In genomic region chr12:65280306-65280705, GRCh38 we compare ENCODE assay signal across 15 cellular contexts. TPM values are rescaled to one million over a fixed set of nuclear protein-coding genes. Genes with fewer than 3 reads are reported as not detected.
DNase-seq lines count a peak whose midpoint lies in the region; ATAC-seq, FAIRE-seq and TF ChIP-seq lines count a peak whose summit lies in the region.
"Had no signal": no experiment of that assay in that cellular context is flagged by ENCODE, and none has a peak within 500 bp of the region (broad histone marks: within the 10 kb centered on the region; RNA-seq: fewer than 3 reads in every experiment).

No MANE protein-coding gene starts in this region.

- peak overlapping the region; percentile 97 for H3K4me2 ChIP-seq in mammary epithelial cell (ENCODE audit: insufficient read depth, low read depth, low read length)

- TF ChIP-seq CTCF in AG10803 (conservative IDR thresholded peaks at IDR 0.05; ENCODE audit: low read length): no peak
- TF ChIP-seq CTCF in mammary epithelial cell (conservative IDR thresholded peaks at IDR 0.05 in 1 of 2, IDR thresholded peaks at IDR 0.05 in 1 of 2; ENCODE audit: extremely low read depth in 1 of 2, insufficient read depth in 1 of 2, low read depth in 1 of 2, low read length in 2 of 2): no peak
- TF ChIP-seq CTCF in mesothelial cell of epicardium (IDR thresholded peaks at IDR 0.05; ENCODE audit: unreplicated experiment): no peak

- no peak for FAIRE-seq in frontal cortex (lab: Jason Lieb, UNC)

- H3K27ac Mint-ChIP-seq in mesothelial cell of epicardium: no peak overlapping the region
- H3K27ac Mint-ChIP-seq: activated naive CD4-positive, alpha-beta T cell treated with anti-CD3 and anti-CD28 coated beads, Interleukin-2, amount 10 ng/mL, durations not matched to agents 7 days and 5 days; CD4-positive, CD25-positive, alpha-beta regulatory T cell; dendritic cell treated with granulocyte-macrophage colony-stimulating factor and Interleukin-4, amounts not matched to agents 40 ng/mL and 50 ng/mL, for 4 days; stimulated activated naive CD8-positive, alpha-beta T cell treated with anti-CD3 and anti-CD28 coated beads, Interleukin-15, Interleukin-2, amounts not matched to agents 100 ng/mL and 50 ng/mL, for 24 hours had no signal

- H3K27me3 Mint-ChIP-seq in mesothelial cell of epicardium (ENCODE audit: low read depth): no peaks in the 10 kb centered on the region

- peaks cover 16% of the 10 kb centered on the region for H3K4me1 Mint-ChIP-seq in mesothelial cell of epicardium

- TSS peak; percentile 21 for BruUV-seq in mammary epithelial cell (replicated peaks; lab: Mats Ljungman, UMichigan)

- CTCF ChIA-PET in mammary epithelial cell (lab: Charles Lee; ENCODE audit: low non-redundant PET): no interaction called here

- 70% methylated on average over 3 of the region's 3 CpGs for WGBS in mammary epithelial cell (ENCODE audit: low coverage, missing lambda C conversion rate)
- WGBS in aorta, 2 donors: 0 to 3% methylated on average over 3 of the region's 3 CpGs

- in situ Hi-C loops in mammary epithelial cell (cut with MboI; ENCODE audit: low sequenced_read_pairs in 2 of 2): no loop called here

- peaks cover 4% of the 10 kb centered on the region for H3K4me1 ChIP-seq in mammary epithelial cell (ENCODE audit: insufficient read depth, low read length)
- H3K4me1 ChIP-seq in aorta (ENCODE audit: control insufficient read depth in 1 of 2, insufficient read depth in 2 of 2, low read length in 2 of 2): peaks cover 0 to 3% of the 10 kb centered on the region in 2 donors
- H3K4me1 ChIP-seq: parathyroid adenoma had no signal

- no peaks in the 10 kb centered on the region for H3K36me3 Mint-ChIP-seq in mesothelial cell of epicardium
- H3K36me3 Mint-ChIP-seq: activated naive CD4-positive, alpha-beta T cell treated with anti-CD3 and anti-CD28 coated beads, Interleukin-2, amount 10 ng/mL, durations not matched to agents 7 days and 5 days; CD4-positive, CD25-positive, alpha-beta regulatory T cell had no signal

- H2AFZ ChIP-seq in mammary epithelial cell (ENCODE audit: low read depth, low read length): no peak overlapping the region
- H2AFZ ChIP-seq: parathyroid adenoma had no signal

- H3K27ac ChIP-seq in mammary epithelial cell (ENCODE audit: insufficient read depth, low read depth, low read length) (no peak overlapping the region), aorta (ENCODE audit: low read depth in 1 of 2, low read length in 2 of 2) (no peak overlapping the region)
- H3K27ac ChIP-seq: lower lobe of right lung, parathyroid adenoma had no signal

- peak; percentile 17 for DNase-seq in AG10803 (ENCODE audit: low read depth)
- peak; percentile 34 for DNase-seq in KG1 (lab: John Stamatoyannopoulos, UW)
- DNase-seq in mammary epithelial cell: no peak
- DNase-seq in mesothelial cell of epicardium (ENCODE audit: low spot score in 2 of 2, unreplicated experiment in 2 of 2): no peak
- DNase-seq in cerebellum (ENCODE audit: low spot score): no peak
- DNase-seq in aorta: no peak
- DNase-seq in GOT3 (lab: John Stamatoyannopoulos, UW): no peak
- DNase-seq in frontal cortex (ENCODE audit: low spot score in 2 of 2): no peak
- DNase-seq: activated naive CD4-positive, alpha-beta T cell treated with anti-CD3 and anti-CD28 coated beads, Interleukin-2, amount 10 ng/mL, durations not matched to agents 7 days and 5 days; CD4-positive, CD25-positive, alpha-beta regulatory T cell; hippocampal formation; lower lobe of right lung had no signal

- peaks cover 14% of the 10 kb centered on the region for H3K79me2 ChIP-seq in mammary epithelial cell (ENCODE audit: insufficient read depth, low read length)
- H3K79me2 ChIP-seq: parathyroid adenoma had no signal

- intact Hi-C loops in mammary epithelial cell (cut with micrococcal nuclease): no loop called here
- intact Hi-C loops in aorta (cut with DNase I): no loop called here

- H3K9me3 ChIP-seq in mammary epithelial cell (replicated peaks; ENCODE audit: insufficient read depth, low read length) (no peaks in the 10 kb centered on the region), aorta (ENCODE audit: control insufficient read depth, low read length) (no peaks in the 10 kb centered on the region)
- H3K9me3 ChIP-seq: lower lobe of right lung had no signal

- H3K9ac ChIP-seq in mammary epithelial cell (ENCODE audit: insufficient read depth, low read length): no peak overlapping the region
- H3K9ac ChIP-seq: parathyroid adenoma had no signal

- H3K4me3 Mint-ChIP-seq in mesothelial cell of epicardium: peak overlapping the region; percentile 70
- H3K4me3 Mint-ChIP-seq: dendritic cell treated with granulocyte-macrophage colony-stimulating factor and Interleukin-4, amounts not matched to agents 40 ng/mL and 50 ng/mL, for 4 days had no signal

- H3K4me3 ChIP-seq in AG10803 (ENCODE audit: low read length) (peak overlapping the region; percentile 93), mammary epithelial cell (replicated peaks in 1 of 3; ENCODE audit: insufficient read depth in 1 of 3, low read depth in 2 of 3, low read length in 3 of 3) (peak overlapping the region in 2 of 3 experiments; percentile 56 to 88), aorta (ENCODE audit: low read length in 2 of 2) (no peak overlapping the region)

- H3K36me3 ChIP-seq in mammary epithelial cell (ENCODE audit: insufficient read depth, low read length) (no peaks in the 10 kb centered on the region), aorta (ENCODE audit: control insufficient read depth in 1 of 2, insufficient read depth in 2 of 2, low read length in 1 of 2) (no peaks in the 10 kb centered on the region)
- H3K36me3 ChIP-seq: lower lobe of right lung had no signal

- no peak for ATAC-seq in aorta (ENCODE audit: low FRiP score)
- ATAC-seq: lower lobe of right lung had no signal

- no peaks in the 10 kb centered on the region for H3K9me3 Mint-ChIP-seq in mesothelial cell of epicardium
- H3K9me3 Mint-ChIP-seq: activated naive CD4-positive, alpha-beta T cell treated with anti-CD3 and anti-CD28 coated beads, Interleukin-2, amount 10 ng/mL, durations not matched to agents 7 days and 5 days; dendritic cell treated with granulocyte-macrophage colony-stimulating factor and Interleukin-4, amounts not matched to agents 40 ng/mL and 50 ng/mL, for 4 days; stimulated activated naive CD8-positive, alpha-beta T cell treated with anti-CD3 and anti-CD28 coated beads, Interleukin-15, Interleukin-2, amounts not matched to agents 100 ng/mL and 50 ng/mL, for 24 hours had no signal

- H3K27me3 ChIP-seq in mammary epithelial cell (ENCODE audit: insufficient read depth, low read length) (no peaks in the 10 kb centered on the region), aorta (ENCODE audit: control insufficient read depth in 1 of 2, insufficient read depth in 2 of 2, low read length in 1 of 2) (no peaks in the 10 kb centered on the region)

- H4K20me1 ChIP-seq in mammary epithelial cell (ENCODE audit: insufficient read depth, low read length): no peaks in the 10 kb centered on the region

- dilution Hi-C loops in mammary epithelial cell (cut with HindIII; ENCODE audit: low sequenced_read_pairs): no loop called here

RNA-seq across cellular contexts. Expression of gene MSRB3, which starts 1.8 kb away (rescaled TPM):
- total RNA-seq in mammary epithelial cell (10 to 100 TPM; 40.5 to 56.8 TPM), mesothelial cell of epicardium (19.9 to 20.4 TPM (median 19.9 TPM) in 3 replicates), cerebellum (7.0 TPM), aorta (100 to 1,000 TPM; 198 to 298 TPM), frontal cortex (3.7 TPM)
- polyA plus RNA-seq in mammary epithelial cell (9.9 TPM), aorta (100 to 1,000 TPM; 119 to 252 TPM)
- polyA minus RNA-seq in mammary epithelial cell: 3.2 TPM
- polyA plus RNA-seq: CD4-positive, CD25-positive, alpha-beta regulatory T cell had no signal

Comparison
In these comparisons a context has a peak if more than half of its experiments do, and no peak if none do; other contexts are left out.
1. DNase-seq: peak in AG10803 (single experiment) and KG1 (single experiment); none in mammary epithelial cell (single experiment), mesothelial cell of epicardium (0 of 2), cerebellum (single experiment), aorta (0 of 2), GOT3 (single experiment) and frontal cortex (0 of 2).
2. H3K4me3 ChIP-seq: peak in AG10803 (single experiment) and mammary epithelial cell (2 of 3); none in aorta (0 of 2).